8 cellular contexts compared by ENCODE assay signal in the genomic region with DNA sequence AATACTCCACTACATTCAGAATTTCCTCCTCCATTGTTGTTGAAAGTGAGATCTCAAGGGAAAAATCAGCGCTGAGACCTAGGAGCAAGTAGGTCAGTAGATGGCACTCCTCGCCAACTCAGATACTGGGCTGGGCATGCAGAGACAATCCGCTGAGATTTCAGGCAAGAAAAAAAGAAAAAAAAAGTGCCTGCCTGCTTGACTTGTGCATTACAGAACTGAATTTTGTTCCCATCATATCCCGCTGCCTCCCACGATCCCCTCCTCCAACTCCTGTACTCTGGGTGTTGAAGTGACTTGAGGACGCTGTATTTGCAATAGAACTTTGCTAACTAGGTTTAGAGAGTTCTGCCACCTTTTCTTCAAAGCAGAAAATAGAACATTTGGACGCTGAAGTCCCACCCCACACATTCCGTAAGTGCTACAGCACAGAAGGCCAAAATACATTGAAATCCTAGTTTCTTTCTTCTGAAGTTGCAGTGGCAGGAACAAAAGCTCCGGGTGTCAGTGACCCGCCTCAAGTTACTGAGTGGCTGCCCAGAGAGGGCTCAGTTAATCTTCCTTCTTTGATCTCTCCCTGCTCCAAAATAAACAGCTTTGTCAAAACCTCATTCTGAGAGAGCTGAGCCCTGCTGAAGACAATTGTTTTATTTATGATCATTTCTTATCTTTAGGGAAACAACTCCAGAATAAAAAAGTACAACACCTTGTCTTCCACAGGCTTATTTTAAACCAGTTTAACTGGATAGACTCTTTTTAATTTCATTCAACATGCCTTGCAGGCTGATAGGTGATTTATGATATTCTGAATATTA.
DNase-seq lines count a peak whose midpoint lies in the region; ATAC-seq and TF ChIP-seq lines count a peak whose summit lies in the region.

No MANE protein-coding gene starts in this region.

- DNase-seq in AG09309 (ENCODE audit: low read depth) (peak; percentile 62), IMR-90 (peak; percentile 86), RWPE2 (ENCODE audit: low spot score) (no peak), amygdala (lab: John Stamatoyannopoulos, UW) (peak in 48 of 56 donors; percentile 6 to 78 (median 42)), right cardiac atrium (peak; percentile 56 to 71 (median 67)), retina (peak; percentile 80)

- no peaks in the 10 kb centered on the region for H3K27me3 ChIP-seq in IMR-90 (ENCODE audit: control insufficient read depth, insufficient read depth, low read length)
- no peaks in the 10 kb centered on the region for H3K27me3 ChIP-seq in RWPE2 (ENCODE audit: insufficient read depth, poor library complexity, severe bottlenecking)
- no peaks in the 10 kb centered on the region for H3K27me3 ChIP-seq in right cardiac atrium (ENCODE audit: control insufficient read depth, insufficient read depth)

- intact Hi-C loops in IMR-90 (cut with micrococcal nuclease): loop anchor here (1.0 to 5.0 kb wide), 7 partner anchors 196 to 755 kb away; a partner anchor contains a TSS
- intact Hi-C loops in right cardiac atrium (cut with DNase I): loop anchor here in 2 of 4 donors (5.0 to 10.0 kb wide), 3 partner anchors 268 to 758 kb away; a partner anchor contains a TSS

- H3K36me3 ChIP-seq in IMR-90 (ENCODE audit: control insufficient read depth, insufficient read depth, low read length): no peaks in the 10 kb centered on the region
- H3K36me3 ChIP-seq in RWPE2 (ENCODE audit: low read depth): no peaks in the 10 kb centered on the region; the same call in 1 of the 2 replicates

- H2AFZ ChIP-seq in IMR-90 (replicated peaks; ENCODE audit: low read length, poor library complexity): peak overlapping the region; percentile 78

- H3K56ac ChIP-seq in IMR-90 (ENCODE audit: extremely low read depth, insufficient read depth, low read length): peak overlapping the region; percentile 48; the same call in 1 of the 2 replicates

- H2BK15ac ChIP-seq in IMR-90 (ENCODE audit: low read depth, low read length): peak overlapping the region; percentile 48; the same call in 1 of the 3 replicates

- peak overlapping the region; percentile 83 for H3K4me2 ChIP-seq in IMR-90 (ENCODE audit: low read depth, low read length)

- ATAC-seq in GM18867 (IDR thresholded peaks at IDR 0.05; ENCODE audit: unreplicated experiment): peak; percentile 60
- peak; percentile 70 for ATAC-seq in IMR-90 (ENCODE audit: low read depth)
- ATAC-seq in RWPE2 (ENCODE audit: low read depth): peak; percentile 69
- ATAC-seq in right cardiac atrium: peak; percentile 91 to 94
- ATAC-seq in HG03097 (IDR thresholded peaks at IDR 0.05; ENCODE audit: low FRiP score, unreplicated experiment): no peak

- H2BK5ac ChIP-seq in IMR-90 (ENCODE audit: low read depth, low read length, poor library complexity, severe bottlenecking): peak overlapping the region; percentile 56

- TF ChIP-seq CTCF in AG09309 (IDR thresholded peaks at IDR 0.05; ENCODE audit: control insufficient read depth, insufficient read depth, low read depth, low read length, missing control alignments): peak; percentile 79
- TF ChIP-seq CTCF in IMR-90 (conservative IDR thresholded peaks at IDR 0.05; ENCODE audit: low read depth, low read length): peak; percentile 83
- peak; percentile 94 for TF ChIP-seq CTCF in RWPE2 (IDR thresholded peaks at IDR 0.05; ENCODE audit: poor library complexity, severe bottlenecking)

- no peak overlapping the region for H4K91ac ChIP-seq in IMR-90 (ENCODE audit: insufficient read depth, low read depth, low read length)

- peaks cover 13% of the 10 kb centered on the region for H3K9me1 ChIP-seq in IMR-90 (ENCODE audit: insufficient read depth, low read length)

- peak overlapping the region; percentile 9; the same call in 1 of the 2 replicates for H3K27ac ChIP-seq in IMR-90 (ENCODE audit: insufficient read depth, low read length)
- no peak overlapping the region for H3K27ac ChIP-seq in RWPE2 (ENCODE audit: poor library complexity, severe bottlenecking)
- H3K27ac ChIP-seq in right cardiac atrium (ENCODE audit: low read length): peak overlapping the region; percentile 1

- H3K18ac ChIP-seq in IMR-90 (ENCODE audit: low read depth, low read length): no peak overlapping the region; the same call in 1 of the 2 replicates

- peak overlapping the region; percentile 10 for H3K9ac ChIP-seq in IMR-90 (ENCODE audit: low read depth, low read length)

- H3K23ac ChIP-seq in IMR-90 (ENCODE audit: low read depth, low read length): peak overlapping the region; percentile 25; the same call in 1 of the 2 replicates

- peak overlapping the region; percentile 18; the same call in 1 of the 2 replicates for H4K5ac ChIP-seq in IMR-90 (ENCODE audit: low read depth, low read length)

- no peak overlapping the region for H2AK5ac ChIP-seq in IMR-90 (ENCODE audit: low read depth, low read length)

- peaks cover 0 to 6% of the 10 kb centered on the region in 2 experiments; a peak in 1 of 4 replicates for H3K79me1 ChIP-seq in IMR-90 (ENCODE audit: low read depth in 1 of 2, low read length in 2 of 2)

- dilution Hi-C loops in IMR-90 (cut with HindIII; ENCODE audit: low sequenced_read_pairs, unreplicated experiment): loop anchor here (25.0 kb wide), 1 partner anchor 581 kb away; no protein-coding TSS in a partner anchor

- CTCF ChIA-PET in IMR-90 (lab: Yijun Ruan, JAX): interaction anchor here (0.8 to 1.1 kb wide), 2 partner anchors 266 to 585 kb away, joined by 4 to 5 read pairs; a partner anchor contains a TSS

- H3K9me3 ChIP-seq in IMR-90 (ENCODE audit: control insufficient read depth, insufficient read depth, low read length) (no peaks in the 10 kb centered on the region), RWPE2 (ENCODE audit: severe bottlenecking) (no peaks in the 10 kb centered on the region), right cardiac atrium (ENCODE audit: control insufficient read depth, low read length) (no peaks in the 10 kb centered on the region)

- peak; percentile 89 for TF ChIP-seq RAD21 in IMR-90 (IDR thresholded peaks at IDR 0.05; ENCODE audit: low read length)

- peak overlapping the region; percentile 60 for H3K4ac ChIP-seq in IMR-90 (ENCODE audit: low read depth, low read length)

- H4K20me1 ChIP-seq in IMR-90 (ENCODE audit: insufficient read depth, low read length): no peaks in the 10 kb centered on the region

- peak overlapping the region; percentile 52 for H2BK120ac ChIP-seq in IMR-90 (ENCODE audit: low read depth, low read length)

- no peak overlapping the region for H2AK9ac ChIP-seq in IMR-90 (replicated peaks; ENCODE audit: low read depth, low read length, poor library complexity)

- no TSS peak for BruUV-seq in IMR-90 (replicated peaks; lab: Mats Ljungman, UMichigan)

- H2BK20ac ChIP-seq in IMR-90 (ENCODE audit: low read depth, low read length): peak overlapping the region; percentile 74; the same call in 1 of the 2 replicates

- in situ Hi-C loops in IMR-90 (cut with MboI; ENCODE audit: low sequenced_read_pairs): loop anchor here (5.0 to 10.0 kb wide), 4 partner anchors 266 to 758 kb away; a partner anchor contains a TSS

- H3K4me1 ChIP-seq in IMR-90 (ENCODE audit: control insufficient read depth, insufficient read depth, low read length) (peaks cover 21% of the 10 kb centered on the region), RWPE2 (ENCODE audit: insufficient read depth, poor library complexity, severe bottlenecking) (peaks cover 40% of the 10 kb centered on the region), right cardiac atrium (ENCODE audit: control insufficient read depth, insufficient read depth, low read length) (no peaks in the 10 kb centered on the region)

- peak overlapping the region; percentile 57 for H3K14ac ChIP-seq in IMR-90 (replicated peaks; ENCODE audit: low read depth, low read length)

- peak overlapping the region in 1 of 2 experiments; percentile 59; a peak in 2 of 4 replicates for H4K8ac ChIP-seq in IMR-90 (ENCODE audit: low read depth in 2 of 2, low read length in 2 of 2)

- no CpG with 5 or more reads among the region's 10 CpGs for WGBS in IMR-90 (ENCODE audit: extremely low coverage in 2 of 2, insufficient read length in 1 of 2), 2 experiments
- 11% methylated on average over 10 of the region's 10 CpGs for WGBS in right cardiac atrium

- no peak for TF ChIP-seq POLR2A in IMR-90 (IDR thresholded peaks at IDR 0.05; ENCODE audit: low read depth, low read length)

- POLR2A ChIA-PET in IMR-90 (lab: Charles Lee; ENCODE audit: unreplicated experiment): no interaction called here

- H3K4me3 ChIP-seq in AG09309 (ENCODE audit: control insufficient read depth, low read depth, low read length) (no peak overlapping the region), IMR-90 (ENCODE audit: insufficient read depth, low read depth, low read length) (no peak overlapping the region), RWPE2 (ENCODE audit: severe bottlenecking) (no peak overlapping the region), right cardiac atrium (ENCODE audit: low read length) (peak overlapping the region; percentile 40)

TF ChIP-seq in IMR-90, 13 proteins besides CTCF, POLR2A, EP300 and RAD21:
- TF ChIP-seq RFX5 (IDR thresholded peaks at IDR 0.05; ENCODE audit: low read depth, low read length) (no peak), SMC3 (IDR thresholded peaks at IDR 0.05; ENCODE audit: low read depth, low read length) (peak; percentile 66)
